Comparison of ENCODE assay signal across 1 cellular context in the genomic region with DNA sequence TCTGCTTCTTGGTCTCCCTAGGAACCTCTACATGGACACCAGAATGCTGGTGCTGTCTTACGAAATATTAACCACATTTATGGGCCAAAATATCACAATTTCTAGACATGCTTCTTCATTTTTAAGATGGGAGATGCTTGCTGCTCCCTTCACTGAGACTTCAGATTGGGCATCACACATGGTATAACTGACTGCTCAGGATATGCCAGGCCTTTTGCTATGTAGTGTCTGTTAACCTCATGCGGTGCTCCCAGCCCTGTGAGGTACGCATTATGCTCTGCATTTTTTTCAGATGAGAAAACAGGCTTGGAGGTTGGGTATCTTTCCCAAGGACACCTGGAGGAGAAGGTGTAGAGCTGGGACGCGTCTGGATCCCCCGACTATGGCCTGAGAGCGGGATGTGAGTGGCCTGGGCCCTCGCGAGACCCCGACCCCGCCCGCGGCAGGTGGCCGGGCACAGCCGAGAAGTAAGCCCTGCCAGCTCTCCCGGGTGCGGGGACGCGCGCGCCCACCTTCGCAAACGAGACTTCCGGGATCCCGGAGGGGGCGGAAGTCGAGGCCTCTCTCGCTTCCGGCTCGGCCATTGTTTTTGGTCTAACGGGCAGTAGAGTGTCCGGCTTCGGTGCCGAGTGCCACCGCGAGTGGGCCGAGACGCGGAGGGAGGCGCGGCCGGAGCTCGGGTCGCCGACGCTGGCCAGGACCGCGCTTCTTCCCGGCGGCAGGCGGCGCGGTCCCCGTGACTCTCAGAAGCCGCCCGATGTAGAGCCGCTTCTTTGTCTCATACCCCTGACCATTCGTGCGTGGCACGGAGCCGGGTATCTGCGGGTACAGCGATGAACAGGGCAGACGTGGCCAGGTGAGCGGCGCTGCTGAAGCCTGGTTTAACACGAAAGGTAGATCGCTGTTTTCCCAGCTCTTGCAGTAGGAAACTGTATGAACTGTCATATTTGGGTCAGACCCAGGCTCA.
TF ChIP-seq lines count a peak whose summit lies in the region.

Gene ZKSCAN7, plus strand, starts transcription at position 568 of the 967 bp plus-strand sequence. CDS start 1,855 bp downstream, outside the sequence.

TF ChIP-seq in HepG2, 621 proteins besides CTCF, POLR2A, EP300 and RAD21 (continued from another document and continues in another):
- TF ChIP-seq STAT6 (CRISPR knock-in tag; IDR thresholded peaks at IDR 0.05; ENCODE audit: borderline replicate concordance) (no peak), ZNF276 (CRISPR knock-in tag; IDR thresholded peaks at IDR 0.05; ENCODE audit: low read depth) (no peak), ZNF589 (CRISPR knock-in tag; conservative IDR thresholded peaks at IDR 0.05) (peak; percentile 49; the same call in 1 of the 2 replicates), KLF6 (CRISPR knock-in tag; IDR thresholded peaks at IDR 0.05) (no peak), IKZF1 (IDR thresholded peaks at IDR 0.05) (no peak), ZFAT (CRISPR knock-in tag; conservative IDR thresholded peaks at IDR 0.05) (no peak), CREB1 (IDR thresholded peaks at IDR 0.05) (no peak), CREB1 (CRISPR knock-in tag; IDR thresholded peaks at IDR 0.05) (no peak), NR3C1 (CRISPR knock-in tag; IDR thresholded peaks at IDR 0.05) (no peak), ZKSCAN1 (IDR thresholded peaks at IDR 0.05; ENCODE audit: low read length) (no peak), KDM6A (CRISPR knock-in tag; IDR thresholded peaks at IDR 0.05; ENCODE audit: low read depth) (no peak), MEIS1 (CRISPR knock-in tag; IDR thresholded peaks at IDR 0.05; ENCODE audit: borderline replicate concordance) (no peak), ZNF761 (CRISPR knock-in tag; conservative IDR thresholded peaks at IDR 0.05) (no peak), PHB2 (IDR thresholded peaks at IDR 0.05; ENCODE audit: partially characterized antibody) (no peak), TEAD2 (CRISPR knock-in tag; IDR thresholded peaks at IDR 0.05) (no peak), RFXAP (CRISPR knock-in tag; IDR thresholded peaks at IDR 0.05; ENCODE audit: borderline replicate concordance) (0 out of 2 replicates have a peak, but pooled peaks have one; percentile 32), HOXD1 (CRISPR knock-in tag; IDR thresholded peaks at IDR 0.05) (no peak), ZNF331 (CRISPR knock-in tag; IDR thresholded peaks at IDR 0.05) (0 out of 2 replicates have a peak, but pooled peaks have one; percentile 9), SP140L (CRISPR knock-in tag; IDR thresholded peaks at IDR 0.05; ENCODE audit: borderline replicate concordance) (no peak), FOXO1 (CRISPR knock-in tag; IDR thresholded peaks at IDR 0.05) (no peak), SAP130 (CRISPR knock-in tag; IDR thresholded peaks at IDR 0.05; ENCODE audit: low read depth) (no peak; the same call in 1 of the 2 replicates), ZNF839 (CRISPR knock-in tag; IDR thresholded peaks at IDR 0.05; ENCODE audit: borderline replicate concordance) (no peak), ZNF549 (CRISPR knock-in tag; IDR thresholded peaks at IDR 0.05) (no peak), TFE3 (CRISPR knock-in tag; IDR thresholded peaks at IDR 0.05) (no peak), SMAD9 (CRISPR knock-in tag; IDR thresholded peaks at IDR 0.05) (no peak), HNRNPH1 (optimal IDR thresholded peaks at IDR 0.05; ENCODE audit: low read depth, low read length) (no peak), TBX3 (IDR thresholded peaks at IDR 0.05; ENCODE audit: borderline replicate concordance) (no peak), MTA3 (CRISPR knock-in tag; IDR thresholded peaks at IDR 0.05) (no peak), CENPX (CRISPR knock-in tag; IDR thresholded peaks at IDR 0.05) (no peak), SAFB2 (CRISPR knock-in tag; IDR thresholded peaks at IDR 0.05; ENCODE audit: borderline replicate concordance, low read depth) (no peak), ZNF143 (CRISPR knock-in tag; IDR thresholded peaks at IDR 0.05) (no peak), CHD4 (IDR thresholded peaks at IDR 0.05; ENCODE audit: borderline replicate concordance, low read length) (no peak), DBP (CRISPR knock-in tag; IDR thresholded peaks at IDR 0.05; ENCODE audit: not compliant biosample characterization) (no peak), ZNF772 (CRISPR knock-in tag; IDR thresholded peaks at IDR 0.05) (no peak), PAX8 (CRISPR knock-in tag; IDR thresholded peaks at IDR 0.05; ENCODE audit: borderline replicate concordance) (no peak), FOSL1 (CRISPR knock-in tag; IDR thresholded peaks at IDR 0.05; ENCODE audit: borderline replicate concordance) (no peak), ZNF232 (CRISPR knock-in tag; IDR thresholded peaks at IDR 0.05; ENCODE audit: borderline replicate concordance) (peak; percentile 40; the same call in 1 of the 2 replicates)
- TF ChIP-seq, protein P1, sequence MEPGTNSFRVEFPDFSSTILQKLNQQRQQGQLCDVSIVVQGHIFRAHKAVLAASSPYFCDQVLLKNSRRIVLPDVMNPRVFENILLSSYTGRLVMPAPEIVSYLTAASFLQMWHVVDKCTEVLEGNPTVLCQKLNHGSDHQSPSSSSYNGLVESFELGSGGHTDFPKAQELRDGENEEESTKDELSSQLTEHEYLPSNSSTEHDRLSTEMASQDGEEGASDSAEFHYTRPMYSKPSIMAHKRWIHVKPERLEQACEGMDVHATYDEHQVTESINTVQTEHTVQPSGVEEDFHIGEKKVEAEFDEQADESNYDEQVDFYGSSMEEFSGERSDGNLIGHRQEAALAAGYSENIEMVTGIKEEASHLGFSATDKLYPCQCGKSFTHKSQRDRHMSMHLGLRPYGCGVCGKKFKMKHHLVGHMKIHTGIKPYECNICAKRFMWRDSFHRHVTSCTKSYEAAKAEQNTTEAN (CRISPR knock-in tag; conservative IDR thresholded peaks at IDR 0.05): no peak
- TF ChIP-seq, protein P2, sequence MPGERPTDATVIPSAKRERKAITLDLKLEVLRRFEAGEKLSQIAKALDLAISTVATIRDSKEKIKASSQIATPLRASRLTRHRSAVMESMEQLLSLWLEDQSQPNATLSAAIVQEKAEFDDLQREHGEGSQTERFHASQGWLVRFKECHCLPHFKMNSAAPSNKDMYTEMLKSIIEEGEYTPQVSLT (CRISPR knock-in tag; IDR thresholded peaks at IDR 0.05; ENCODE audit: borderline replicate concordance, low read depth): no peak
- TF ChIP-seq, protein P3, sequence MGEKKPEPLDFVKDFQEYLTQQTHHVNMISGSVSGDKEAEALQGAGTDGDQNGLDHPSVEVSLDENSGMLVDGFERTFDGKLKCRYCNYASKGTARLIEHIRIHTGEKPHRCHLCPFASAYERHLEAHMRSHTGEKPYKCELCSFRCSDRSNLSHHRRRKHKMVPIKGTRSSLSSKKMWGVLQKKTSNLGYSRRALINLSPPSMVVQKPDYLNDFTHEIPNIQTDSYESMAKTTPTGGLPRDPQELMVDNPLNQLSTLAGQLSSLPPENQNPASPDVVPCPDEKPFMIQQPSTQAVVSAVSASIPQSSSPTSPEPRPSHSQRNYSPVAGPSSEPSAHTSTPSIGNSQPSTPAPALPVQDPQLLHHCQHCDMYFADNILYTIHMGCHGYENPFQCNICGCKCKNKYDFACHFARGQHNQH (CRISPR knock-in tag; IDR thresholded peaks at IDR 0.05): peak; percentile 27; the same call in 1 of the 2 replicates
- TF ChIP-seq, protein P4, sequence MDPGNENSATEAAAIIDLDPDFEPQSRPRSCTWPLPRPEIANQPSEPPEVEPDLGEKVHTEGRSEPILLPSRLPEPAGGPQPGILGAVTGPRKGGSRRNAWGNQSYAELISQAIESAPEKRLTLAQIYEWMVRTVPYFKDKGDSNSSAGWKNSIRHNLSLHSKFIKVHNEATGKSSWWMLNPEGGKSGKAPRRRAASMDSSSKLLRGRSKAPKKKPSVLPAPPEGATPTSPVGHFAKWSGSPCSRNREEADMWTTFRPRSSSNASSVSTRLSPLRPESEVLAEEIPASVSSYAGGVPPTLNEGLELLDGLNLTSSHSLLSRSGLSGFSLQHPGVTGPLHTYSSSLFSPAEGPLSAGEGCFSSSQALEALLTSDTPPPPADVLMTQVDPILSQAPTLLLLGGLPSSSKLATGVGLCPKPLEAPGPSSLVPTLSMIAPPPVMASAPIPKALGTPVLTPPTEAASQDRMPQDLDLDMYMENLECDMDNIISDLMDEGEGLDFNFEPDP (CRISPR knock-in tag; conservative IDR thresholded peaks at IDR 0.05): 0 out of 2 replicates have a peak, but pooled peaks have one; percentile 20
- TF ChIP-seq, protein P5, sequence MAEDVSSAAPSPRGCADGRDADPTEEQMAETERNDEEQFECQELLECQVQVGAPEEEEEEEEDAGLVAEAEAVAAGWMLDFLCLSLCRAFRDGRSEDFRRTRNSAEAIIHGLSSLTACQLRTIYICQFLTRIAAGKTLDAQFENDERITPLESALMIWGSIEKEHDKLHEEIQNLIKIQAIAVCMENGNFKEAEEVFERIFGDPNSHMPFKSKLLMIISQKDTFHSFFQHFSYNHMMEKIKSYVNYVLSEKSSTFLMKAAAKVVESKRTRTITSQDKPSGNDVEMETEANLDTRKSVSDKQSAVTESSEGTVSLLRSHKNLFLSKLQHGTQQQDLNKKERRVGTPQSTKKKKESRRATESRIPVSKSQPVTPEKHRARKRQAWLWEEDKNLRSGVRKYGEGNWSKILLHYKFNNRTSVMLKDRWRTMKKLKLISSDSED (CRISPR knock-in tag; IDR thresholded peaks at IDR 0.05): no peak
